In genomic region chr1:198937231-198938031, GRCh38 we compare ENCODE assay signal across 8 cellular contexts.
DNase-seq lines count a peak whose midpoint lies in the region; ATAC-seq and TF ChIP-seq lines count a peak whose summit lies in the region.

No MANE protein-coding gene starts in this region.

- POLR2A ChIA-PET in WTC11 (lab: Charles Lee) = no interaction called here

- CTCF ChIA-PET in WTC11 (lab: Charles Lee) = interaction anchor here (1.5 kb wide), 1 partner anchor 176 kb away, joined by 7 read pairs; no protein-coding TSS in a partner anchor

- peak; percentile 97 for DNase-seq in Ammon's horn (ENCODE audit: low spot score)
- peak; percentile 96 for DNase-seq in NCI-H2081 treated with DMSO at 0.1 percent for 48 hours (lab: John Stamatoyannopoulos, UW)
- no peak for DNase-seq in WTC11 (ENCODE audit: low spot score)
- peak; percentile 9 to 25 (median 18) for DNase-seq in effector memory CD8-positive, alpha-beta T cell
- DNase-seq in medulla oblongata (ENCODE audit: extremely low spot score) = peak; percentile 98

- H3K4me1 Mint-ChIP-seq in WTC11 = peaks cover 25% of the 10 kb centered on the region
- peaks cover 6 to 16% of the 10 kb centered on the region in 2 donors for H3K4me1 Mint-ChIP-seq in effector memory CD8-positive, alpha-beta T cell (ENCODE audit: low read depth in 2 of 2)
- peaks cover 28% of the 10 kb centered on the region for H3K4me1 Mint-ChIP-seq in stimulated activated naive CD8-positive, alpha-beta T cell treated with anti-CD3 and anti-CD28 coated beads, Interleukin-15, Interleukin-2, amounts not matched to agents 100 ng/mL and 50 ng/mL, for 24 hours (ENCODE audit: low read depth)

- peak overlapping the region; percentile 13; the same call in 1 of the 2 replicates for H3K27ac Mint-ChIP-seq in WTC11
- H3K27ac Mint-ChIP-seq in effector memory CD8-positive, alpha-beta T cell = peak overlapping the region; percentile 72 to 81
- peak overlapping the region; percentile 84 for H3K27ac Mint-ChIP-seq in stimulated activated naive CD8-positive, alpha-beta T cell treated with anti-CD3 and anti-CD28 coated beads, Interleukin-15, Interleukin-2, amounts not matched to agents 100 ng/mL and 50 ng/mL, for 24 hours

- H3K27me3 Mint-ChIP-seq in WTC11 (ENCODE audit: low read depth) = no peaks in the 10 kb centered on the region
- no peaks in the 10 kb centered on the region for H3K27me3 Mint-ChIP-seq in effector memory CD8-positive, alpha-beta T cell
- no peaks in the 10 kb centered on the region for H3K27me3 Mint-ChIP-seq in stimulated activated naive CD8-positive, alpha-beta T cell treated with anti-CD3 and anti-CD28 coated beads, Interleukin-15, Interleukin-2, amounts not matched to agents 100 ng/mL and 50 ng/mL, for 24 hours

- peak overlapping the region; percentile 53 for H3K4me3 Mint-ChIP-seq in WTC11
- H3K4me3 Mint-ChIP-seq in effector memory CD8-positive, alpha-beta T cell = no peak overlapping the region
- H3K4me3 Mint-ChIP-seq in stimulated activated naive CD8-positive, alpha-beta T cell treated with anti-CD3 and anti-CD28 coated beads, Interleukin-15, Interleukin-2, amounts not matched to agents 100 ng/mL and 50 ng/mL, for 24 hours = no peak overlapping the region

- H3K9me3 Mint-ChIP-seq in WTC11 = peaks cover 11% of the 10 kb centered on the region
- no peaks in the 10 kb centered on the region for H3K9me3 Mint-ChIP-seq in effector memory CD8-positive, alpha-beta T cell
- H3K9me3 Mint-ChIP-seq in stimulated activated naive CD8-positive, alpha-beta T cell treated with anti-CD3 and anti-CD28 coated beads, Interleukin-15, Interleukin-2, amounts not matched to agents 100 ng/mL and 50 ng/mL, for 24 hours = peaks cover 11% of the 10 kb centered on the region

- no peaks in the 10 kb centered on the region for H3K36me3 Mint-ChIP-seq in WTC11
- H3K36me3 Mint-ChIP-seq in effector memory CD8-positive, alpha-beta T cell (ENCODE audit: insufficient read depth) = no peaks in the 10 kb centered on the region
- H3K36me3 Mint-ChIP-seq in stimulated activated naive CD8-positive, alpha-beta T cell treated with anti-CD3 and anti-CD28 coated beads, Interleukin-15, Interleukin-2, amounts not matched to agents 100 ng/mL and 50 ng/mL, for 24 hours (ENCODE audit: low read depth) = peaks cover 4% of the 10 kb centered on the region

- TF ChIP-seq CTCF in WTC11 (IDR thresholded peaks at IDR 0.05) = no peak

- ATAC-seq in GM18861 (IDR thresholded peaks at IDR 0.05; ENCODE audit: unreplicated experiment) = peak; percentile 87
- ATAC-seq in HG03039 (IDR thresholded peaks at IDR 0.05; ENCODE audit: unreplicated experiment) = peak; percentile 92
- ATAC-seq in WTC11 = peak; percentile 92
- peak; percentile 66 for ATAC-seq in effector memory CD8-positive, alpha-beta T cell (replicated peaks)

TF ChIP-seq in WTC11, 78 proteins besides CTCF, POLR2A, EP300 and RAD21:
- TF ChIP-seq PRRX2 (CRISPR knock-in tag; IDR thresholded peaks at IDR 0.05) (no peak), NFYB (CRISPR knock-in tag; conservative IDR thresholded peaks at IDR 0.05; ENCODE audit: low read depth) (peak; percentile 46; the same call in 1 of the 2 replicates), ZNF512 (CRISPR knock-in tag; IDR thresholded peaks at IDR 0.05; ENCODE audit: borderline replicate concordance) (no peak), ZNF671 (CRISPR knock-in tag; IDR thresholded peaks at IDR 0.05) (no peak), GRHL2 (CRISPR knock-in tag; IDR thresholded peaks at IDR 0.05; ENCODE audit: insufficient replicate concordance, severe bottlenecking) (no peak), USF1 (CRISPR knock-in tag; IDR thresholded peaks at IDR 0.05) (0 out of 2 replicates have a peak, but pooled peaks have one; percentile 31), USF2 (CRISPR knock-in tag; IDR thresholded peaks at IDR 0.05) (peak; percentile 80), PRDM15 (CRISPR knock-in tag; IDR thresholded peaks at IDR 0.05) (no peak)

Comparison
In these comparisons a context has a peak if more than half of its experiments do, and no peak if none do; other contexts are left out.
1. H3K27ac Mint-ChIP-seq: peak in every context shown above with its lines; median percentile 84 in stimulated activated naive CD8-positive, alpha-beta T cell treated with anti-CD3 and anti-CD28 coated beads, Interleukin-15, Interleukin-2, amounts not matched to agents 100 ng/mL and 50 ng/mL, for 24 hours; 76 in effector memory CD8-positive, alpha-beta T cell; 13 in WTC11.